15 cellular contexts compared by ENCODE assay signal in the genomic region with DNA sequence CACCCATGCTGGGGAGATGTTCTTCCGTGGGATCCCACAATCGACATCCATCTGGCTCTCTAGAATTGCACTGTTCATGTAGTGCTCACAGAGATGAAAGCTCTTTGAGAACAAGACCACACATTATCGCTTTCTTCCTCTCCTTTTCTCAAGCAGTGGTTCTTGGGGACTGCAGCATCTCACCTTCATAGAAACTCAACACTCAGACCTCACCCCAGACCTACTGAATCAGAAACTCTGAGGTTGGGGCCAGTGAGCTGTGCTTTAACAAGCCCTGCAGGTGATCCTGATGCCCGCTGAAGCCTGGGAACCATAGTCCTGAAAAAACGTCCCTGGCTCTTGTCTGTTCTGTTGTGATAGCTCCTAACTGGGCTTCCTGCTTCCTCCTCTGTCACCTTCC.
DNase-seq lines count a peak whose midpoint lies in the region; ATAC-seq lines count a peak whose summit lies in the region.
"Had no signal": no experiment of that assay in that cellular context is flagged by ENCODE, and none has a peak within 500 bp of the region (broad histone marks: within the 10 kb centered on the region; RNA-seq: fewer than 3 reads in every experiment).

No MANE protein-coding gene starts in this region.

- peak; percentile 31 to 40 for DNase-seq in activated T-cell treated with anti-CD3 and anti-CD28 coated beads, Interleukin-2, amount 50 U/mL, for 72 hours
- no peak for DNase-seq in activated T-cell treated with anti-CD3 and anti-CD28 coated beads, Interleukin-2, amount 50 U/mL, for 48 hours
- no peak for DNase-seq in activated T-helper 2 cell treated with anti-CD3 and anti-CD28 coated beads, Interferon-gamma antibody, Interleukin-2, Interleukin-4, amounts not matched to agents 10 μg/mL and 5 μg/mL and 100 μg/mL, durations not matched to agents 14 hours and 24 hours and 36 hours (ENCODE audit: low spot score)
- no peak for DNase-seq in stimulated activated naive CD8-positive, alpha-beta T cell treated with anti-CD3 and anti-CD28 coated beads, Interleukin-15, Interleukin-2, amounts not matched to agents 100 U/mL and 50 U/mL, for 24 hours
- DNase-seq in iPS-NIHi7 (ENCODE audit: extremely low spot score) (no peak), Right ventricle myocardium superior (no peak)
- DNase-seq: activated CD8-positive, alpha-beta memory T cell treated with anti-CD3 and anti-CD28 coated beads for 24 hours; Calu3; cerebellar nuclear complex; mesendoderm; MG63; NCI-H2029; stomach had no signal

- H3K27ac Mint-ChIP-seq in activated T-cell treated with anti-CD3 and anti-CD28 coated beads, Interleukin-2, amount 50 U/mL, for 72 hours = peak overlapping the region; percentile 83
- H3K27ac Mint-ChIP-seq in activated T-helper 2 cell treated with anti-CD3 and anti-CD28 coated beads, Interferon-gamma antibody, Interleukin-2, Interleukin-4, amounts not matched to agents 10 μg/mL and 5 μg/mL and 100 μg/mL, durations not matched to agents 14 hours and 24 hours and 36 hours = peak overlapping the region; percentile 66

- ATAC-seq in activated T-cell treated with anti-CD3 and anti-CD28 coated beads, Interleukin-2, amount 50 U/mL, for 72 hours (replicated peaks in 1 of 2) = peak; percentile 56 to 64
- ATAC-seq in HG02852 (IDR thresholded peaks at IDR 0.05; ENCODE audit: unreplicated experiment) (peak; percentile 37), Right ventricle myocardium superior (ENCODE audit: poor library complexity) (no peak), GM21390 (IDR thresholded peaks at IDR 0.05; ENCODE audit: unreplicated experiment) (no peak)
- peak; percentile 29 for ATAC-seq in stimulated activated naive CD8-positive, alpha-beta T cell treated with anti-CD3 and anti-CD28 coated beads, Interleukin-15, Interleukin-2, amounts not matched to agents 100 U/mL and 50 U/mL, for 24 hours

- H3K36me3 Mint-ChIP-seq in activated T-cell treated with anti-CD3 and anti-CD28 coated beads, Interleukin-2, amount 50 U/mL, for 72 hours (ENCODE audit: insufficient read depth in 2 of 2) = peaks cover 12 to 13% of the 10 kb centered on the region in 2 donors
- H3K36me3 Mint-ChIP-seq in activated T-helper 2 cell treated with anti-CD3 and anti-CD28 coated beads, Interferon-gamma antibody, Interleukin-2, Interleukin-4, amounts not matched to agents 10 μg/mL and 5 μg/mL and 100 μg/mL, durations not matched to agents 14 hours and 24 hours and 36 hours (ENCODE audit: low read depth) = peaks cover 14% of the 10 kb centered on the region

- peaks cover 0 to 8% of the 10 kb centered on the region in 2 donors for H3K9me3 Mint-ChIP-seq in activated T-cell treated with anti-CD3 and anti-CD28 coated beads, Interleukin-2, amount 50 U/mL, for 72 hours
- peaks cover 8% of the 10 kb centered on the region for H3K9me3 Mint-ChIP-seq in activated T-helper 2 cell treated with anti-CD3 and anti-CD28 coated beads, Interferon-gamma antibody, Interleukin-2, Interleukin-4, amounts not matched to agents 10 μg/mL and 5 μg/mL and 100 μg/mL, durations not matched to agents 14 hours and 24 hours and 36 hours

- peaks cover 5% of the 10 kb centered on the region for H3K27me3 Mint-ChIP-seq in activated T-cell treated with anti-CD3 and anti-CD28 coated beads, Interleukin-2, amount 50 U/mL, for 72 hours (ENCODE audit: low read depth)
- H3K27me3 Mint-ChIP-seq in activated T-helper 2 cell treated with anti-CD3 and anti-CD28 coated beads, Interferon-gamma antibody, Interleukin-2, Interleukin-4, amounts not matched to agents 10 μg/mL and 5 μg/mL and 100 μg/mL, durations not matched to agents 14 hours and 24 hours and 36 hours (ENCODE audit: low read depth) = no peaks in the 10 kb centered on the region

- peak overlapping the region; percentile 63 to 83 for H3K4me3 Mint-ChIP-seq in activated T-cell treated with anti-CD3 and anti-CD28 coated beads, Interleukin-2, amount 50 U/mL, for 72 hours
- peak overlapping the region; percentile 4 for H3K4me3 Mint-ChIP-seq in activated T-helper 2 cell treated with anti-CD3 and anti-CD28 coated beads, Interferon-gamma antibody, Interleukin-2, Interleukin-4, amounts not matched to agents 10 μg/mL and 5 μg/mL and 100 μg/mL, durations not matched to agents 14 hours and 24 hours and 36 hours (ENCODE audit: low read depth)

- intact Hi-C loops in activated T-helper 2 cell treated with anti-CD3 and anti-CD28 coated beads, Interferon-gamma antibody, Interleukin-2, Interleukin-4, amounts not matched to agents 10 μg/mL and 5 μg/mL and 100 μg/mL, durations not matched to agents 14 hours and 24 hours and 36 hours (cut with micrococcal nuclease) = loop anchor here (1.0 to 5.0 kb wide), 4 partner anchors 19 to 263 kb away; partner anchors contain the start of genes FGGY and JUN
- intact Hi-C loops in Right ventricle myocardium superior (cut with DNase I) = loop anchor here (10.0 kb wide), 1 partner anchor 71 kb away; no protein-coding TSS in a partner anchor

- peaks cover 62% of the 10 kb centered on the region for H3K4me1 Mint-ChIP-seq in activated T-cell treated with anti-CD3 and anti-CD28 coated beads, Interleukin-2, amount 50 U/mL, for 72 hours (ENCODE audit: low read depth)
- peaks cover 63% of the 10 kb centered on the region for H3K4me1 Mint-ChIP-seq in activated T-helper 2 cell treated with anti-CD3 and anti-CD28 coated beads, Interferon-gamma antibody, Interleukin-2, Interleukin-4, amounts not matched to agents 10 μg/mL and 5 μg/mL and 100 μg/mL, durations not matched to agents 14 hours and 24 hours and 36 hours (ENCODE audit: low read depth)

Comparison
In these comparisons a context has a peak if more than half of its experiments do, and no peak if none do; other contexts are left out.
1. DNase-seq: peak in activated T-cell treated with anti-CD3 and anti-CD28 coated beads, Interleukin-2, amount 50 U/mL, for 72 hours (2 of 2); none in activated T-cell treated with anti-CD3 and anti-CD28 coated beads, Interleukin-2, amount 50 U/mL, for 48 hours (0 of 2), activated T-helper 2 cell treated with anti-CD3 and anti-CD28 coated beads, Interferon-gamma antibody, Interleukin-2, Interleukin-4, amounts not matched to agents 10 μg/mL and 5 μg/mL and 100 μg/mL, durations not matched to agents 14 hours and 24 hours and 36 hours (single experiment), stimulated activated naive CD8-positive, alpha-beta T cell treated with anti-CD3 and anti-CD28 coated beads, Interleukin-15, Interleukin-2, amounts not matched to agents 100 U/mL and 50 U/mL, for 24 hours (single experiment), iPS-NIHi7 (single experiment) and Right ventricle myocardium superior (single experiment).
2. ATAC-seq: peak in activated T-cell treated with anti-CD3 and anti-CD28 coated beads, Interleukin-2, amount 50 U/mL, for 72 hours (2 of 2), HG02852 (single experiment) and stimulated activated naive CD8-positive, alpha-beta T cell treated with anti-CD3 and anti-CD28 coated beads, Interleukin-15, Interleukin-2, amounts not matched to agents 100 U/mL and 50 U/mL, for 24 hours (single experiment); none in Right ventricle myocardium superior (single experiment) and GM21390 (single experiment).